ENCODE assay signal across 20 cellular contexts in the genomic region with DNA sequence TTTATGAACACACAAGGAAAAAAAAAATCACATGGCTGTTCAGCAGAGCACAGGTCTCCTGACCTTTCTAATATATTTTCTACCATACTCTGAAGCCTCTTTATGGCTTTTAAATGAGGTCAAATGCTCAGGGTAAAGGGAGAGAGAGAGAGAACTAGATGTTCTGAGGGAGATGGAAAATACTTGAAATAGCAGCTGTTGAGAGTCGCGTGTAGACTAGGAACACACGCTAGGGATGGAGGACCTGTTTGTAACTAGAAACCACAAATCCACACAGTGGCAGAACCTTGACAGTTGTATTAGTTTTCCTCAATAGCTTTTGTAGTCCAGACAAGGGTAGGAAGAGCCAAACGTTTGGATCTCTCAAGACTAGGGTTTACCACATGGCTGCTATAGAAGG.
DNase-seq lines count a peak whose midpoint lies in the region; ATAC-seq and TF ChIP-seq lines count a peak whose summit lies in the region.
"Had no signal": no experiment of that assay in that cellular context is flagged by ENCODE, and none has a peak within 500 bp of the region (broad histone marks: within the 10 kb centered on the region; RNA-seq: fewer than 3 reads in every experiment).

No MANE protein-coding gene starts in this region.

- peak overlapping the region; percentile 13 for H3K4me3 Mint-ChIP-seq in natural killer cell treated with Interleukin-12 subunit alpha and Interleukin-12 subunit beta and Interleukin-15 and Interleukin-18, amount 100 ng/mL, for 72 hours
- no peak overlapping the region for H3K4me3 Mint-ChIP-seq in natural killer cell
- H3K4me3 Mint-ChIP-seq: activated CD4-positive, alpha-beta memory T cell treated with anti-CD3 and anti-CD28 coated beads, Interleukin-2, amount 10 ng/mL, durations not matched to agents 7 days and 5 days; activated naive CD8-positive, alpha-beta T cell treated with anti-CD3 and anti-CD28 coated beads, Interleukin-2, amount 10 ng/mL, durations not matched to agents 7 days and 5 days; mesothelial cell of epicardium had no signal

- intact Hi-C loops in natural killer cell (cut with micrococcal nuclease), result no loop called here
- intact Hi-C loops in mucosa of descending colon (cut with DNase I, micrococcal nuclease), result no loop called here

- no peaks in the 10 kb centered on the region for H3K36me3 Mint-ChIP-seq in natural killer cell treated with Interleukin-12 subunit alpha and Interleukin-12 subunit beta and Interleukin-15 and Interleukin-18, amount 100 ng/mL, for 72 hours
- H3K36me3 Mint-ChIP-seq in natural killer cell, result no peaks in the 10 kb centered on the region
- H3K36me3 Mint-ChIP-seq: activated naive CD8-positive, alpha-beta T cell treated with anti-CD3 and anti-CD28 coated beads, Interleukin-2, amount 10 ng/mL, durations not matched to agents 7 days and 5 days; mesothelial cell of epicardium had no signal

- H3K4me3 ChIP-seq in mucosa of descending colon, result no peak overlapping the region
- H3K4me3 ChIP-seq: esophagus muscularis mucosa, GM23248, sigmoid colon had no signal

- H3K36me3 ChIP-seq in mucosa of descending colon (ENCODE audit: low read depth), result no peaks in the 10 kb centered on the region
- H3K36me3 ChIP-seq: esophagus muscularis mucosa, sigmoid colon, WERI-Rb-1 had no signal

- H3K27ac Mint-ChIP-seq in natural killer cell treated with Interleukin-12 subunit alpha and Interleukin-12 subunit beta and Interleukin-15 and Interleukin-18, amount 100 ng/mL, for 72 hours, result peak overlapping the region in 1 of 2 donors; percentile 14
- H3K27ac Mint-ChIP-seq in natural killer cell, result no peak overlapping the region
- H3K27ac Mint-ChIP-seq: activated CD4-positive, alpha-beta memory T cell treated with anti-CD3 and anti-CD28 coated beads, Interleukin-2, amount 10 ng/mL, durations not matched to agents 7 days and 5 days; activated naive CD8-positive, alpha-beta T cell treated with anti-CD3 and anti-CD28 coated beads, Interleukin-2, amount 10 ng/mL, durations not matched to agents 7 days and 5 days; mesothelial cell of epicardium had no signal

- no peak for ATAC-seq in natural killer cell treated with Interleukin-12 subunit alpha and Interleukin-12 subunit beta and Interleukin-15 and Interleukin-18, amount 100 ng/mL, for 72 hours
- ATAC-seq in natural killer cell (no peak), mucosa of descending colon (peak; percentile 58), GM18907 (IDR thresholded peaks at IDR 0.05; ENCODE audit: unreplicated experiment) (no peak)

- H3K27me3 Mint-ChIP-seq in natural killer cell treated with Interleukin-12 subunit alpha and Interleukin-12 subunit beta and Interleukin-15 and Interleukin-18, amount 100 ng/mL, for 72 hours, result peaks cover 5 to 10% of the 10 kb centered on the region in 2 donors
- H3K27me3 Mint-ChIP-seq in natural killer cell (ENCODE audit: low read depth in 2 of 2), result peaks cover 10 to 11% of the 10 kb centered on the region in 2 donors

- no peak for DNase-seq in natural killer cell treated with Interleukin-12 subunit alpha and Interleukin-12 subunit beta and Interleukin-15 and Interleukin-18, amount 100 ng/mL, for 72 hours (ENCODE audit: low spot score)
- no peak for DNase-seq in natural killer cell
- DNase-seq in amniotic epithelial cell (ENCODE audit: low read depth), result peak; percentile 11
- DNase-seq in mucosa of descending colon, result no peak
- no peak for DNase-seq in islet precursor cell
- DNase-seq in effector CD4-positive, alpha-beta T cell, result no peak
- no peak for DNase-seq in HPDE6-E6E7 (ENCODE audit: extremely low spot score)
- DNase-seq: activated CD4-positive, alpha-beta memory T cell treated with anti-CD3 and anti-CD28 coated beads, Interleukin-2, amount 10 ng/mL, durations not matched to agents 7 days and 5 days; activated naive CD8-positive, alpha-beta T cell treated with anti-CD3 and anti-CD28 coated beads, Interleukin-2, amount 10 ng/mL, durations not matched to agents 7 days and 5 days; Calu3; GM23248; KBM-7; NCI-H1048; nucleus accumbens; sigmoid colon; stimulated activated CD4-positive, alpha-beta T cell treated with anti-CD3 and anti-CD28 coated beads, Interleukin-2, amount 100 ng/mL, for 24 hours; WERI-Rb-1 had no signal

- peaks cover 0 to 10% of the 10 kb centered on the region in 2 donors for H3K4me1 Mint-ChIP-seq in natural killer cell treated with Interleukin-12 subunit alpha and Interleukin-12 subunit beta and Interleukin-15 and Interleukin-18, amount 100 ng/mL, for 72 hours (ENCODE audit: low read depth in 2 of 2)
- H3K4me1 Mint-ChIP-seq in natural killer cell, result no peaks in the 10 kb centered on the region
- H3K4me1 Mint-ChIP-seq: activated CD4-positive, alpha-beta memory T cell treated with anti-CD3 and anti-CD28 coated beads, Interleukin-2, amount 10 ng/mL, durations not matched to agents 7 days and 5 days; activated naive CD8-positive, alpha-beta T cell treated with anti-CD3 and anti-CD28 coated beads, Interleukin-2, amount 10 ng/mL, durations not matched to agents 7 days and 5 days; mesothelial cell of epicardium had no signal

- no peaks in the 10 kb centered on the region for H3K9me3 Mint-ChIP-seq in natural killer cell treated with Interleukin-12 subunit alpha and Interleukin-12 subunit beta and Interleukin-15 and Interleukin-18, amount 100 ng/mL, for 72 hours
- no peaks in the 10 kb centered on the region for H3K9me3 Mint-ChIP-seq in natural killer cell
- H3K9me3 Mint-ChIP-seq: activated CD4-positive, alpha-beta memory T cell treated with anti-CD3 and anti-CD28 coated beads, Interleukin-2, amount 10 ng/mL, durations not matched to agents 7 days and 5 days; activated naive CD8-positive, alpha-beta T cell treated with anti-CD3 and anti-CD28 coated beads, Interleukin-2, amount 10 ng/mL, durations not matched to agents 7 days and 5 days had no signal

- TF ChIP-seq CTCF in natural killer cell (IDR thresholded peaks at IDR 0.05) (no peak), mucosa of descending colon (IDR thresholded peaks at IDR 0.05) (no peak)

- peaks cover 35% of the 10 kb centered on the region for H3K4me1 ChIP-seq in mucosa of descending colon (ENCODE audit: low read depth)
- H3K4me1 ChIP-seq: esophagus muscularis mucosa, sigmoid colon had no signal

- no peaks in the 10 kb centered on the region for H3K9me3 ChIP-seq in mucosa of descending colon
- H3K9me3 ChIP-seq: esophagus muscularis mucosa, sigmoid colon had no signal
